In genomic region chr7:113764401-113765035, GRCh38 we compare ENCODE assay signal across 21 cellular contexts.
DNase-seq lines count a peak whose midpoint lies in the region; ATAC-seq and TF ChIP-seq lines count a peak whose summit lies in the region.
"Had no signal": no experiment of that assay in that cellular context is flagged by ENCODE, and none has a peak within 500 bp of the region (broad histone marks: within the 10 kb centered on the region; RNA-seq: fewer than 3 reads in every experiment).

No MANE protein-coding gene starts in this region.

- intact Hi-C loops in uterus (cut with DNase I; ENCODE audit: low total_unique reads) = no loop called here

- TF ChIP-seq POLR2A in uterus (IDR thresholded peaks at IDR 0.05) = no peak

- H3K27me3 ChIP-seq in foreskin keratinocyte (peaks cover 3% of the 10 kb centered on the region), uterus (no peaks in the 10 kb centered on the region)
- H3K27me3 ChIP-seq: BLaER1, Peyer's patch had no signal

- H3K36me3 ChIP-seq in uterus = no peaks in the 10 kb centered on the region
- H3K36me3 ChIP-seq: BLaER1, Peyer's patch had no signal

- DNase-seq in A172 (ENCODE audit: low spot score) (peak; percentile 25), M059J (ENCODE audit: low read depth) (peak; percentile 57), brain pericyte (ENCODE audit: low read depth, low spot score) (peak; percentile 41), foreskin keratinocyte (peak; percentile 13 to 65), uterus (no peak), NAMALWA (ENCODE audit: low spot score) (no peak), KG1 (lab: John Stamatoyannopoulos, UW) (no peak)
- DNase-seq: 8988T; CD8-positive, alpha-beta T cell; DMS79; H9; NCI-H1092; NCI-H146; NCI-H2081; NCI-H510A treated with DMSO at 0.1 percent for 48 hours; NCI-H82; Peyer's patch; Right ventricle myocardium superior; SK-N-SH had no signal

- H3K4me3 ChIP-seq in uterus = no peak overlapping the region
- H3K4me3 ChIP-seq: BLaER1, Peyer's patch had no signal

- TF ChIP-seq CTCF in foreskin keratinocyte (conservative IDR thresholded peaks at IDR 0.05) (no peak), uterus (IDR thresholded peaks at IDR 0.05) (no peak)

- H3K9me3 ChIP-seq in uterus = no peaks in the 10 kb centered on the region
- H3K9me3 ChIP-seq: BLaER1, Peyer's patch, SK-N-SH had no signal

- H3K4me1 ChIP-seq in foreskin keratinocyte (no peaks in the 10 kb centered on the region), uterus (no peaks in the 10 kb centered on the region)
- H3K4me1 ChIP-seq: Peyer's patch had no signal

- ATAC-seq in foreskin keratinocyte (peak; percentile 51), GM19351 (IDR thresholded peaks at IDR 0.05; ENCODE audit: unreplicated experiment) (no peak)
- ATAC-seq: CD8-positive, alpha-beta T cell had no signal

- H3K27ac ChIP-seq in foreskin keratinocyte (no peak overlapping the region), uterus (no peak overlapping the region)
- H3K27ac ChIP-seq: BLaER1, Peyer's patch had no signal

Comparison
In these comparisons a context has a peak if more than half of its experiments do, and no peak if none do; other contexts are left out.
1. DNase-seq: peak in A172 (single experiment), M059J (single experiment), brain pericyte (single experiment) and foreskin keratinocyte (2 of 2); none in uterus (0 of 2), NAMALWA (single experiment) and KG1 (single experiment).